ENCODE assay signal across 25 cellular contexts in genomic region chr22:44737414-44738346, GRCh38. TPM values are rescaled to one million over a fixed set of nuclear protein-coding genes. Genes with fewer than 3 reads are reported as not detected.
DNase-seq lines count a peak whose midpoint lies in the region; TF ChIP-seq lines count a peak whose summit lies in the region.
"Had no signal": no experiment of that assay in that cellular context is flagged by ENCODE, and none has a peak within 500 bp of the region (broad histone marks: within the 10 kb centered on the region; RNA-seq: fewer than 3 reads in every experiment).

No MANE protein-coding gene starts in this region.

- H3K4me1 Mint-ChIP-seq in osteocyte (ENCODE audit: unreplicated experiment) = no peaks in the 10 kb centered on the region
- H3K4me1 Mint-ChIP-seq: activated CD8-positive, alpha-beta memory T cell treated with anti-CD3 and anti-CD28 coated beads, Interleukin-2, amount 10 ng/mL, durations not matched to agents 7 days and 5 days; activated naive CD4-positive, alpha-beta T cell treated with anti-CD3 and anti-CD28 coated beads, Interleukin-2, amount 50 U/mL, for 24 hours had no signal

- TF ChIP-seq EP300 in transverse colon (IDR thresholded peaks at IDR 0.05; ENCODE audit: low read depth) = no peak

- H2AFZ ChIP-seq in PC-9 (no peak overlapping the region), OCI-LY7 (ENCODE audit: low read length) (no peak overlapping the region)

- no peak overlapping the region for H3K27ac ChIP-seq in PC-9
- H3K27ac ChIP-seq in transverse colon = no peak overlapping the region
- no peak overlapping the region for H3K27ac ChIP-seq in OCI-LY7 (ENCODE audit: low read depth, low read length, poor library complexity, severe bottlenecking)
- H3K27ac ChIP-seq: tibial artery had no signal

- WGBS in transverse colon (ENCODE audit: low coverage in 1 of 2), 2 donors = 55% methylated on average over 27 of the region's 32 CpGs; no CpG with 5 or more reads in 1 of the 2 donors

- POLR2A ChIA-PET in PC-9 (lab: Charles Lee; ENCODE audit: unreplicated experiment) = no interaction called here
- POLR2A ChIA-PET in OCI-LY7 (lab: Charles Lee) = no interaction called here

- no peaks in the 10 kb centered on the region for H4K20me1 ChIP-seq in PC-9 (ENCODE audit: insufficient read depth)
- no peaks in the 10 kb centered on the region for H4K20me1 ChIP-seq in OCI-LY7 (ENCODE audit: insufficient read depth, low read length)

- H3K9me2 ChIP-seq in PC-9 (ENCODE audit: insufficient read depth) (no peaks in the 10 kb centered on the region), OCI-LY7 (ENCODE audit: insufficient read depth, low read length) (no peaks in the 10 kb centered on the region)

- H3K36me3 ChIP-seq in H7 (replicated peaks; ENCODE audit: control insufficient read depth, insufficient read depth, low read length) (no peaks in the 10 kb centered on the region), PC-9 (ENCODE audit: low read depth) (no peaks in the 10 kb centered on the region), transverse colon (no peaks in the 10 kb centered on the region), OCI-LY7 (ENCODE audit: insufficient read depth, low read length) (no peaks in the 10 kb centered on the region)
- H3K36me3 ChIP-seq: tibial artery had no signal

- intact Hi-C loops in PC-9 (cut with micrococcal nuclease; ENCODE audit: unreplicated experiment) (loop anchor here (5.0 kb wide), 1 partner anchor 45 kb away; no protein-coding TSS in a partner anchor), transverse colon (cut with DNase I; ENCODE audit: low total_unique reads) (no loop called here), OCI-LY7 (cut with micrococcal nuclease; ENCODE audit: unreplicated experiment) (no loop called here)

- DNase-seq in H7 = peak; percentile 86
- DNase-seq in PC-9 = peak in 1 of 2 experiments; percentile 13
- DNase-seq in islet precursor cell = peak; percentile 74
- peak; percentile 80 for DNase-seq in osteocyte (ENCODE audit: extremely low spot score, unreplicated experiment)
- no peak for DNase-seq in NOMO-1 treated with DMSO at 0.1 percent for 48 hours (lab: John Stamatoyannopoulos, UW; ENCODE audit: unreplicated experiment)
- DNase-seq in transverse colon = no peak
- no peak for DNase-seq in OCI-LY7 (ENCODE audit: low spot score)
- DNase-seq: activated CD4-positive, alpha-beta T cell treated with anti-CD3 and anti-CD28 coated beads for 48 hours; activated CD8-positive, alpha-beta memory T cell treated with anti-CD3 and anti-CD28 coated beads, Interleukin-2, amount 10 ng/mL, durations not matched to agents 7 days and 5 days; anterior cingulate cortex; CD4-positive, alpha-beta memory T cell; dermis blood vessel endothelial cell; DMS79; glutamatergic neuron; NCI-H1105 treated with DMSO at 0.1 percent for 48 hours; NCI-H526 treated with DMSO at 0.1 percent for 48 hours; retina; Right ventricle myocardium superior; stimulated activated CD4-positive, alpha-beta T cell treated with anti-CD3 and anti-CD28 coated beads, Interleukin-4, amount 100 ng/mL, for 4 hours; stimulated activated naive CD8-positive, alpha-beta T cell treated with anti-CD3 and anti-CD28 coated beads, Interleukin-15, amount 100 ng/mL, for 72 hours; T-helper 1 cell; tibial artery had no signal

- TF ChIP-seq CTCF in PC-9 (conservative IDR thresholded peaks at IDR 0.05) (no peak), osteocyte (IDR thresholded peaks at IDR 0.05) (no peak), transverse colon (IDR thresholded peaks at IDR 0.05) (no peak), OCI-LY7 (conservative IDR thresholded peaks at IDR 0.05; ENCODE audit: low read length) (no peak)

- H3K36me3 Mint-ChIP-seq in osteocyte (ENCODE audit: unreplicated experiment) = no peaks in the 10 kb centered on the region
- H3K36me3 Mint-ChIP-seq: activated naive CD4-positive, alpha-beta T cell treated with anti-CD3 and anti-CD28 coated beads, Interleukin-2, amount 50 U/mL, for 24 hours had no signal

- no peak overlapping the region for H3K4me3 ChIP-seq in H7 (ENCODE audit: insufficient read depth, low read depth, low read length)
- no peak overlapping the region for H3K4me3 ChIP-seq in PC-9
- no peak overlapping the region for H3K4me3 ChIP-seq in transverse colon
- no peak overlapping the region for H3K4me3 ChIP-seq in OCI-LY7 (ENCODE audit: low read depth, low read length, poor library complexity, severe bottlenecking)
- H3K4me3 ChIP-seq: lung, tibial artery had no signal

- H3K79me2 ChIP-seq in PC-9 (ENCODE audit: low read depth) = no peaks in the 10 kb centered on the region
- H3K79me2 ChIP-seq in OCI-LY7 (ENCODE audit: insufficient read depth, low read depth, low read length) = no peaks in the 10 kb centered on the region

- TF ChIP-seq POLR2A in transverse colon (IDR thresholded peaks at IDR 0.05) = no peak

- no peaks in the 10 kb centered on the region for H3K9me3 Mint-ChIP-seq in osteocyte (ENCODE audit: unreplicated experiment)
- H3K9me3 Mint-ChIP-seq: activated naive CD4-positive, alpha-beta T cell treated with anti-CD3 and anti-CD28 coated beads, Interleukin-2, amount 50 U/mL, for 24 hours; activated T-helper 1 cell treated with anti-CD3 and anti-CD28 coated beads, Interleukin-12 subunit alpha, Interleukin-12 subunit beta, Interleukin-2, Interleukin-4 antibody, amounts not matched to agents 30 ng/mL and 10 ng/mL and 1 ng/mL, durations not matched to agents 14 hours and 24 hours and 36 hours; CD4-positive, alpha-beta memory T cell had no signal

- H3K4me1 ChIP-seq in PC-9 (replicated peaks; ENCODE audit: insufficient read depth) = peaks cover 25% of the 10 kb centered on the region
- peaks cover 0 to 10% (median 8%) of the 10 kb centered on the region in 4 donors for H3K4me1 ChIP-seq in transverse colon
- H3K4me1 ChIP-seq in OCI-LY7 (ENCODE audit: insufficient read depth, low read length, poor library complexity, severe bottlenecking) = no peaks in the 10 kb centered on the region
- H3K4me1 ChIP-seq: tibial artery had no signal

- no peaks in the 10 kb centered on the region for H3K27me3 Mint-ChIP-seq in osteocyte (ENCODE audit: unreplicated experiment)
- H3K27me3 Mint-ChIP-seq: activated CD8-positive, alpha-beta memory T cell treated with anti-CD3 and anti-CD28 coated beads, Interleukin-2, amount 10 ng/mL, durations not matched to agents 7 days and 5 days; activated naive CD4-positive, alpha-beta T cell treated with anti-CD3 and anti-CD28 coated beads, Interleukin-2, amount 50 U/mL, for 24 hours; CD4-positive, alpha-beta memory T cell; stimulated activated naive CD8-positive, alpha-beta T cell treated with anti-CD3 and anti-CD28 coated beads, Interleukin-15, amount 100 ng/mL, for 72 hours had no signal

- H3K27ac Mint-ChIP-seq in osteocyte (ENCODE audit: unreplicated experiment) = no peak overlapping the region
- H3K27ac Mint-ChIP-seq: activated CD8-positive, alpha-beta memory T cell treated with anti-CD3 and anti-CD28 coated beads, Interleukin-2, amount 10 ng/mL, durations not matched to agents 7 days and 5 days; activated naive CD4-positive, alpha-beta T cell treated with anti-CD3 and anti-CD28 coated beads, Interleukin-2, amount 50 U/mL, for 24 hours; activated T-helper 1 cell treated with anti-CD3 and anti-CD28 coated beads, Interleukin-12 subunit alpha, Interleukin-12 subunit beta, Interleukin-2, Interleukin-4 antibody, amounts not matched to agents 30 ng/mL and 10 ng/mL and 1 ng/mL, durations not matched to agents 14 hours and 24 hours and 36 hours; CD4-positive, alpha-beta memory T cell had no signal

- no TSS peak for BruUV-seq in PC-9 (replicated peaks; lab: Mats Ljungman, UMichigan)
- BruUV-seq in OCI-LY7 (replicated peaks; lab: Mats Ljungman, UMichigan) = no TSS peak

- CTCF ChIA-PET in PC-9 (lab: Charles Lee) = no interaction called here
- CTCF ChIA-PET in OCI-LY7 (lab: Charles Lee; ENCODE audit: unreplicated experiment) = no interaction called here

- H3K4me2 ChIP-seq in PC-9 (peak overlapping the region; percentile 53; the same call in 1 of the 2 replicates), OCI-LY7 (ENCODE audit: low read length) (no peak overlapping the region)

- H3K9me3 ChIP-seq in PC-9 (ENCODE audit: insufficient read depth, low read depth) (no peaks in the 10 kb centered on the region), transverse colon (no peaks in the 10 kb centered on the region), OCI-LY7 (ENCODE audit: low read length) (no peaks in the 10 kb centered on the region)
- H3K9me3 ChIP-seq: tibial artery had no signal

- no peaks in the 10 kb centered on the region for H3K27me3 ChIP-seq in H7 (ENCODE audit: control insufficient read depth, insufficient read depth, low read length)
- H3K27me3 ChIP-seq in PC-9 (ENCODE audit: insufficient read depth, low read depth) = no peaks in the 10 kb centered on the region
- peaks cover 6% of the 10 kb centered on the region for H3K27me3 ChIP-seq in transverse colon

- in situ Hi-C loops in transverse colon (cut with MboI; ENCODE audit: low pct_ligation_motif_present in 1 of 4, low pct_unique_long_range_greater_than_20kb in 1 of 4, low sequenced_read_pairs in 3 of 4) = loop anchor here in 1 of 4 donors (5.0 kb wide), 1 partner anchor 40 kb away; no protein-coding TSS in a partner anchor

- peaks cover 13% of the 10 kb centered on the region; the same call in 1 of the 2 replicates for H3F3A ChIP-seq in PC-9 (ENCODE audit: insufficient read depth, low read depth)

- H3K4me3 Mint-ChIP-seq in osteocyte (ENCODE audit: unreplicated experiment) = no peak overlapping the region
- H3K4me3 Mint-ChIP-seq: activated CD8-positive, alpha-beta memory T cell treated with anti-CD3 and anti-CD28 coated beads, Interleukin-2, amount 10 ng/mL, durations not matched to agents 7 days and 5 days; activated naive CD4-positive, alpha-beta T cell treated with anti-CD3 and anti-CD28 coated beads, Interleukin-2, amount 50 U/mL, for 24 hours; activated T-helper 1 cell treated with anti-CD3 and anti-CD28 coated beads, Interleukin-12 subunit alpha, Interleukin-12 subunit beta, Interleukin-2, Interleukin-4 antibody, amounts not matched to agents 30 ng/mL and 10 ng/mL and 1 ng/mL, durations not matched to agents 14 hours and 24 hours and 36 hours; CD4-positive, alpha-beta memory T cell; stimulated activated naive CD8-positive, alpha-beta T cell treated with anti-CD3 and anti-CD28 coated beads, Interleukin-15, amount 100 ng/mL, for 72 hours had no signal

RNA-seq across cellular contexts. Expression of gene ARHGAP8, which starts 14.7 kb away (rescaled TPM):
- total RNA-seq in H7 (2014; rRNA removed; shearing (Covaris generic)) = 24.8 and 28.3 TPM in 2 replicates
- 114 and 130 TPM in 2 replicates for total RNA-seq in PC-9 (2021)
- total RNA-seq in osteocyte = 0.89 and 1.5 TPM in 2 replicates
- 10 to 100 TPM; 28.6 to 51.5 (median 31.5) TPM for total RNA-seq in transverse colon
- total RNA-seq in OCI-LY7 (2014; rRNA removed; shearing (Covaris generic)) = not detected in 2 replicates
- not detected in 2 replicates for total RNA-seq in OCI-LY7 (2022)
- total RNA-seq: dermis blood vessel endothelial cell, Right ventricle myocardium superior had no signal

RNA-seq across cellular contexts. Expression of gene PRR5, which starts 35.7 kb away (rescaled TPM):
- total RNA-seq in H7 (2014; rRNA removed; shearing (Covaris generic)) = 7.7 and 8.4 TPM in 2 replicates
- total RNA-seq in PC-9 (2021) = 22.1 and 27.3 TPM in 2 replicates
- 13.5 and 14.8 TPM in 2 replicates for total RNA-seq in osteocyte
- total RNA-seq in transverse colon = 10 to 100 TPM; 17.7 to 68.3 (median 22.2) TPM
- 0.19 and 0.44 TPM in 2 replicates for total RNA-seq in OCI-LY7 (2014; rRNA removed; shearing (Covaris generic))
- 1.5 and 1.8 TPM in 2 replicates for total RNA-seq in OCI-LY7 (2022)

Comparison
In these comparisons a context has a peak if more than half of its experiments do, and no peak if none do; other contexts are left out.
1. DNase-seq: peak in H7 (single experiment), islet precursor cell (single experiment) and osteocyte (single experiment); none in NOMO-1 treated with DMSO at 0.1 percent for 48 hours (single experiment), transverse colon (single experiment) and OCI-LY7 (single experiment).
2. RNA of gene ARHGAP8, which starts 14.7 kb away (total RNA-seq): 114 to 130 TPM in PC-9, 28.6 to 51.5 TPM in transverse colon and 24.8 to 28.3 TPM in H7; 0.89 to 1.5 TPM in osteocyte and not detected in OCI-LY7; every median in the first group is over 10 times any median in the second.